18 cellular contexts compared by ENCODE assay signal in the genomic region with DNA sequence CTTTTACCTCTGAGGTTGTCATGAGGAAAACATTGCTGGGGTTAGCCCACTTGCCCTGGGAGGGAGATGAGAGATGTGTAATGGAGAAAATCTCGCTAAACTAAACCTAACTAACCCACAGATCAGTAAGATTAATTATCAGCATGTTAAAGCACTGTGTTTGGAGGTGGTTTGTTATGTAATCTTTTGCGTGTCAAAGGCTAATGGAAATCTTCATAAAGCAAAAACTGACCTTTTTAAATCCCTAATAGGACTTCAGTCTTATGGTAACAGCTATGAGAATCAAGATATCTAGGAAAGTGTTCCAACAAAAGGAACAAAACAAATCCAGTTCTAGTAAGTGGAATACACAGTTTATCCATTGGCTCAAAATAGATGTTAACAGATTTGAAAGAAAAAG.
DNase-seq lines count a peak whose midpoint lies in the region; TF ChIP-seq lines count a peak whose summit lies in the region.
"Had no signal": no experiment of that assay in that cellular context is flagged by ENCODE, and none has a peak within 500 bp of the region (broad histone marks: within the 10 kb centered on the region; RNA-seq: fewer than 3 reads in every experiment).

No MANE protein-coding gene starts in this region.

- H3K4me1 ChIP-seq in cardiac muscle cell (ENCODE audit: low read depth) (peaks cover 16% of the 10 kb centered on the region), mesendoderm (ENCODE audit: control insufficient read depth, low read depth, low read length) (no peaks in the 10 kb centered on the region), subcutaneous abdominal adipose tissue (ENCODE audit: control insufficient read depth in 5 of 5, insufficient read depth in 5 of 5, low read length in 5 of 5) (peaks cover 0 to 5% (median 0%) of the 10 kb centered on the region in 5 donors)
- H3K4me1 ChIP-seq: A549 had no signal

- H3K4ac ChIP-seq in mesendoderm (ENCODE audit: low read depth, low read length): no peak overlapping the region

- H2BK5ac ChIP-seq in mesendoderm (ENCODE audit: low read length): no peak overlapping the region

- H3K36me3 ChIP-seq in cardiac muscle cell (no peaks in the 10 kb centered on the region), mesendoderm (ENCODE audit: control insufficient read depth, insufficient read depth, low read length) (no peaks in the 10 kb centered on the region), subcutaneous abdominal adipose tissue (ENCODE audit: control insufficient read depth in 5 of 5, insufficient read depth in 5 of 5, low read length in 5 of 5) (no peaks in the 10 kb centered on the region)

- H3K27me3 ChIP-seq in cardiac muscle cell: no peaks in the 10 kb centered on the region
- no peaks in the 10 kb centered on the region for H3K27me3 ChIP-seq in mesendoderm (ENCODE audit: insufficient read depth, low read length, poor library complexity)
- H3K27me3 ChIP-seq in subcutaneous abdominal adipose tissue (ENCODE audit: control insufficient read depth in 5 of 5, insufficient read depth in 4 of 5, low read length in 5 of 5): no peaks in the 10 kb centered on the region

- no peak overlapping the region for H2BK120ac ChIP-seq in mesendoderm (ENCODE audit: low read depth, low read length)

- no peak overlapping the region for H3K56ac ChIP-seq in mesendoderm (ENCODE audit: low read length)

- intact Hi-C loops in cardiac septum (cut with DNase I): no loop called here

- no CpG with 5 or more reads among the region's 2 CpGs for WGBS in mesendoderm (ENCODE audit: extremely low coverage, insufficient coverage, low lambda C conversion rate)

- no peak overlapping the region for H3K23ac ChIP-seq in mesendoderm (ENCODE audit: low read length)

- TF ChIP-seq CTCF in cardiac muscle cell (IDR thresholded peaks at IDR 0.05; ENCODE audit: low read depth, low read length) (no peak), fibroblast of villous mesenchyme (IDR thresholded peaks at IDR 0.05; ENCODE audit: insufficient read depth, low read depth, low read length) (no peak)

- H4K5ac ChIP-seq in mesendoderm (ENCODE audit: low read length): no peak overlapping the region

- H2AK5ac ChIP-seq in mesendoderm (ENCODE audit: low read length): no peak overlapping the region

- no peaks in the 10 kb centered on the region for H3K79me1 ChIP-seq in mesendoderm (ENCODE audit: low read length)

- no peaks in the 10 kb centered on the region for H3K79me2 ChIP-seq in mesendoderm (ENCODE audit: control insufficient read depth, insufficient read depth, low read length)

- H3K9ac ChIP-seq in mesendoderm (ENCODE audit: low read length): no peak overlapping the region
- no peak overlapping the region for H3K9ac ChIP-seq in subcutaneous abdominal adipose tissue (ENCODE audit: low read length in 5 of 5)

- no peak overlapping the region for H3K18ac ChIP-seq in mesendoderm (ENCODE audit: low read length)

- no peak overlapping the region for H3K4me2 ChIP-seq in mesendoderm (ENCODE audit: low read length)
- H3K4me2 ChIP-seq: A549, GM23338 had no signal

- H3K9me3 ChIP-seq in cardiac muscle cell (ENCODE audit: low read depth) (no peaks in the 10 kb centered on the region), subcutaneous abdominal adipose tissue (ENCODE audit: control insufficient read depth in 5 of 5, low read length in 5 of 5) (no peaks in the 10 kb centered on the region)
- H3K9me3 ChIP-seq: A549 had no signal

- H3K27ac ChIP-seq in cardiac muscle cell (peak overlapping the region; percentile 6), mesendoderm (ENCODE audit: low read depth, low read length) (no peak overlapping the region), subcutaneous abdominal adipose tissue (ENCODE audit: low read depth, low read length) (peak overlapping the region; percentile 20)
- H3K27ac ChIP-seq: 22Rv1, A549, C4-2B had no signal

- H2BK15ac ChIP-seq in mesendoderm (replicated peaks; ENCODE audit: low read depth): no peak overlapping the region

- no peak overlapping the region for H4K8ac ChIP-seq in mesendoderm (ENCODE audit: low read depth, low read length)

- DNase-seq in cardiac muscle cell (ENCODE audit: low read depth in 1 of 2, low spot score in 1 of 2) (no peak), cardiac septum (ENCODE audit: low spot score) (no peak), fibroblast of villous mesenchyme (ENCODE audit: low read depth) (peak; percentile 63), mesendoderm (peak; percentile 35), NCI-H1436 treated with DMSO at 0.1 percent for 48 hours (lab: John Stamatoyannopoulos, UW) (no peak), NCI-H82 treated with DMSO at 0.1 percent for 48 hours (lab: John Stamatoyannopoulos, UW; ENCODE audit: unreplicated experiment) (no peak), NCI-H2171 treated with DMSO at 0.1 percent for 48 hours (lab: John Stamatoyannopoulos, UW) (no peak)
- DNase-seq: AML-193; CD4-positive, alpha-beta T cell; DMS153; DMS79; GDM1; HCEC 1CT had no signal

- H3K4me3 ChIP-seq in cardiac muscle cell (no peak overlapping the region), fibroblast of villous mesenchyme (ENCODE audit: low read depth, low read length) (no peak overlapping the region), mesendoderm (ENCODE audit: low read length) (no peak overlapping the region), subcutaneous abdominal adipose tissue (ENCODE audit: low read depth in 1 of 5, low read length in 5 of 5) (no peak overlapping the region)
- H3K4me3 ChIP-seq: A549, GM23338 had no signal

Comparison
In these comparisons a context has a peak if more than half of its experiments do, and no peak if none do; other contexts are left out.
1. DNase-seq: peak in fibroblast of villous mesenchyme (single experiment) and mesendoderm (single experiment); none in cardiac muscle cell (0 of 2), cardiac septum (single experiment), NCI-H1436 treated with DMSO at 0.1 percent for 48 hours (single experiment), NCI-H82 treated with DMSO at 0.1 percent for 48 hours (single experiment) and NCI-H2171 treated with DMSO at 0.1 percent for 48 hours (single experiment).